11 cellular contexts compared by ENCODE assay signal in genomic region chr1:154940213-154940879, GRCh38. TPM values are rescaled to one million over a fixed set of nuclear protein-coding genes. Genes with fewer than 3 reads are reported as not detected.
DNase-seq lines count a peak whose midpoint lies in the region; ATAC-seq and TF ChIP-seq lines count a peak whose summit lies in the region.
"Had no signal": no experiment of that assay in that cellular context is flagged by ENCODE, and none has a peak within 500 bp of the region (broad histone marks: within the 10 kb centered on the region; RNA-seq: fewer than 3 reads in every experiment).

No MANE protein-coding gene starts in this region.

- TF ChIP-seq CTCF in KMS-11 (conservative IDR thresholded peaks at IDR 0.05; ENCODE audit: low read depth, low read length) (no peak), nephron (IDR thresholded peaks at IDR 0.05; ENCODE audit: unreplicated experiment in 3 of 3) (no peak), BE2C (IDR thresholded peaks at IDR 0.05; ENCODE audit: low read depth, low read length) (no peak)

- peaks cover 9% of the 10 kb centered on the region for H3K79me2 ChIP-seq in KMS-11 (ENCODE audit: insufficient read depth, low read depth)

- no peak overlapping the region for H3K4me3 ChIP-seq in CD8-positive, alpha-beta memory T cell (ENCODE audit: low read length)
- H3K4me3 ChIP-seq in KMS-11 (IDR thresholded peaks at IDR 0.05; ENCODE audit: insufficient read depth, low read depth, low read length) (no peak overlapping the region), adipocyte (ENCODE audit: low read length) (peak overlapping the region; percentile 41), BE2C (ENCODE audit: low read depth, low read length) (no peak overlapping the region)
- H3K4me3 ChIP-seq: GM23248, upper lobe of right lung had no signal

- CTCF ChIA-PET in CD8-positive, alpha-beta memory T cell (lab: Charles Lee) = interaction anchor here (1.0 to 2.3 kb wide), 4 partner anchors 16 to 121 kb away, joined by 3 to 9 read pairs (median 6); partner anchors contain the start of gene PBXIP1

- H3K36me3 ChIP-seq in CD8-positive, alpha-beta memory T cell (ENCODE audit: insufficient read depth, low read length) = peaks cover 13% of the 10 kb centered on the region
- no peaks in the 10 kb centered on the region for H3K36me3 ChIP-seq in KMS-11 (ENCODE audit: insufficient read depth)
- H3K36me3 ChIP-seq in adipocyte (ENCODE audit: control insufficient read depth, insufficient read depth, low read length, severe bottlenecking) = no peaks in the 10 kb centered on the region
- no peaks in the 10 kb centered on the region for H3K36me3 ChIP-seq in BE2C

- H3K27ac ChIP-seq in CD8-positive, alpha-beta memory T cell (ENCODE audit: low read depth, low read length) = no peak overlapping the region
- H3K27ac ChIP-seq in KMS-11 = peak overlapping the region; percentile 84
- H3K27ac ChIP-seq: GM23248 had no signal

- ATAC-seq in GM18858 (IDR thresholded peaks at IDR 0.05; ENCODE audit: unreplicated experiment) = no peak
- ATAC-seq: upper lobe of right lung had no signal

- peak in 1 of 5 donors; percentile 36 for DNase-seq in CD8-positive, alpha-beta memory T cell
- DNase-seq in adipocyte (ENCODE audit: low read depth) (no peak), posterior vena cava (ENCODE audit: low spot score) (no peak), GDM1 (lab: John Stamatoyannopoulos, UW) (no peak), BE2C (no peak)
- DNase-seq: activated gamma-delta T cell treated with Interleukin-2 at 50 U/mL for 16 hours, GM23248, upper lobe of right lung had no signal

- no peaks in the 10 kb centered on the region for H3K9me3 Mint-ChIP-seq in CD8-positive, alpha-beta memory T cell
- H3K9me3 Mint-ChIP-seq in nephron = no peaks in the 10 kb centered on the region

- peak overlapping the region; percentile 74 to 98 (median 90) for H3K27ac Mint-ChIP-seq in CD8-positive, alpha-beta memory T cell
- H3K27ac Mint-ChIP-seq in nephron = peak overlapping the region; percentile 57 to 81 (median 57)

- POLR2A ChIA-PET in CD8-positive, alpha-beta memory T cell (lab: Charles Lee) = interaction anchor here (1.7 to 2.6 kb wide), 2 partner anchors 14 to 21 kb away, joined by 11 to 15 read pairs; partner anchors contain the start of genes PBXIP1 and PYGO2

- H3K27me3 ChIP-seq in CD8-positive, alpha-beta memory T cell (ENCODE audit: insufficient read depth, low read length, poor library complexity, severe bottlenecking) = no peaks in the 10 kb centered on the region
- H3K27me3 ChIP-seq in KMS-11 (ENCODE audit: insufficient read depth, low read depth) = no peaks in the 10 kb centered on the region
- H3K27me3 ChIP-seq in adipocyte (replicated peaks; ENCODE audit: control insufficient read depth, insufficient read depth, low read length) = no peaks in the 10 kb centered on the region
- no peaks in the 10 kb centered on the region for H3K27me3 ChIP-seq in BE2C
- H3K27me3 ChIP-seq: upper lobe of right lung had no signal

- peaks cover 62 to 90% (median 76%) of the 10 kb centered on the region in 3 donors for H3K4me1 Mint-ChIP-seq in CD8-positive, alpha-beta memory T cell
- peaks cover 49% of the 10 kb centered on the region for H3K4me1 Mint-ChIP-seq in nephron

- H3K27me3 Mint-ChIP-seq in CD8-positive, alpha-beta memory T cell = peaks cover 0 to 3% of the 10 kb centered on the region in 2 donors
- no peaks in the 10 kb centered on the region for H3K27me3 Mint-ChIP-seq in nephron (ENCODE audit: low read depth)

- H3K4me3 Mint-ChIP-seq in CD8-positive, alpha-beta memory T cell = peak overlapping the region in 5 of 7 donors; percentile 3 to 55 (median 44)
- peak overlapping the region; percentile 10 to 51 (median 40) for H3K4me3 Mint-ChIP-seq in nephron

- peaks cover 70% of the 10 kb centered on the region for H3K4me1 ChIP-seq in CD8-positive, alpha-beta memory T cell (ENCODE audit: insufficient read depth, low read length)
- H3K4me1 ChIP-seq in KMS-11 (ENCODE audit: low read depth, poor library complexity, severe bottlenecking) (peaks cover 87% of the 10 kb centered on the region), adipocyte (ENCODE audit: control insufficient read depth, insufficient read depth, low read length) (peaks cover 73% of the 10 kb centered on the region), BE2C (no peaks in the 10 kb centered on the region; the same call in none of the 2 replicates)

- peaks cover 0 to 34% (median 2%) of the 10 kb centered on the region in 3 donors for H3K36me3 Mint-ChIP-seq in CD8-positive, alpha-beta memory T cell
- H3K36me3 Mint-ChIP-seq in nephron (ENCODE audit: low read depth) = no peaks in the 10 kb centered on the region

- no peak overlapping the region; the same call in 1 of the 2 replicates for H2AFZ ChIP-seq in KMS-11 (ENCODE audit: low read depth)
- H2AFZ ChIP-seq: GM23248 had no signal

- no peaks in the 10 kb centered on the region for H4K20me1 ChIP-seq in KMS-11 (ENCODE audit: insufficient read depth)

- no peaks in the 10 kb centered on the region for H3K9me3 ChIP-seq in CD8-positive, alpha-beta memory T cell (ENCODE audit: low read length)
- H3K9me3 ChIP-seq in adipocyte (ENCODE audit: control insufficient read depth, low read length) = no peaks in the 10 kb centered on the region
- H3K9me3 ChIP-seq in BE2C = no peaks in the 10 kb centered on the region
- H3K9me3 ChIP-seq: upper lobe of right lung had no signal

- intact Hi-C loops in posterior vena cava (cut with DNase I) = no loop called here

- H3K9ac ChIP-seq in KMS-11 = no peak overlapping the region; the same call in 1 of the 2 replicates
- peak overlapping the region; percentile 53 for H3K9ac ChIP-seq in adipocyte (ENCODE audit: low read length)
- H3K9ac ChIP-seq: GM23248 had no signal

- peak overlapping the region; percentile 76; the same call in 1 of the 2 replicates for H3K4me2 ChIP-seq in KMS-11

RNA-seq across cellular contexts. Expression of gene PMVK, which starts 3.8 kb away (rescaled TPM):
- total RNA-seq in CD8-positive, alpha-beta memory T cell = 10 to 100 TPM; 44.7 to 45.2 TPM
- 55.5 TPM for polyA plus RNA-seq in CD8-positive, alpha-beta memory T cell
- 10 to 100 TPM; 26.5 to 31.5 TPM for total RNA-seq in posterior vena cava
- 56.1 TPM for polyA plus RNA-seq in BE2C (2012; ENCODE audit: insufficient read depth, insufficient read length, low read depth)

RNA-seq across cellular contexts. Expression of gene PBXIP1, which starts 15.6 kb away (rescaled TPM):
- 10 to 100 TPM; 35.9 to 36.1 TPM for total RNA-seq in CD8-positive, alpha-beta memory T cell
- polyA plus RNA-seq in CD8-positive, alpha-beta memory T cell = 295 TPM
- 100 to 1,000 TPM in 1 of 2 donors, 10 to 100 TPM in 1; 95.3 to 138 TPM for total RNA-seq in posterior vena cava
- polyA plus RNA-seq in BE2C (2012; ENCODE audit: insufficient read depth, insufficient read length, low read depth) = 5.8 TPM

RNA-seq across cellular contexts. Expression of gene PYGO2, which starts 21.2 kb away (rescaled TPM):
- 10 to 100 TPM; 34.2 to 35.3 TPM for total RNA-seq in CD8-positive, alpha-beta memory T cell
- 42.6 TPM for polyA plus RNA-seq in CD8-positive, alpha-beta memory T cell
- 10 to 100 TPM; 17.0 to 19.2 TPM for total RNA-seq in posterior vena cava
- 57.8 TPM for polyA plus RNA-seq in BE2C (2012; ENCODE audit: insufficient read depth, insufficient read length, low read depth)

RNA-seq across cellular contexts. Expression of gene SHC1, which starts 30.2 kb away (rescaled TPM):
- total RNA-seq in CD8-positive, alpha-beta memory T cell = 10 to 100 TPM; 37.4 to 40.8 TPM
- 32.7 TPM for polyA plus RNA-seq in CD8-positive, alpha-beta memory T cell
- 100 to 1,000 TPM; 135 to 149 TPM for total RNA-seq in posterior vena cava
- polyA plus RNA-seq in BE2C (2012; ENCODE audit: insufficient read depth, insufficient read length, low read depth) = 263 TPM

RNA-seq across cellular contexts. Expression of gene CKS1B, which starts 34.1 kb away (rescaled TPM):
- total RNA-seq in CD8-positive, alpha-beta memory T cell = 100 to 1,000 TPM; 125 to 126 TPM
- 46.8 TPM for polyA plus RNA-seq in CD8-positive, alpha-beta memory T cell
- 10 to 100 TPM; 22.5 to 23.4 TPM for total RNA-seq in posterior vena cava
- 129 TPM for polyA plus RNA-seq in BE2C (2012; ENCODE audit: insufficient read depth, insufficient read length, low read depth)
